ENCODE assay signal across 25 cellular contexts in genomic region chr1:10854856-10855459, GRCh38. TPM values are rescaled to one million over a fixed set of nuclear protein-coding genes. Genes with fewer than 3 reads are reported as not detected.
A peak's percentile ranks its signal among the peaks of the same experiment; 100 is the strongest.
DNase-seq lines count a peak whose midpoint lies in the region; ATAC-seq and TF ChIP-seq lines count a peak whose summit lies in the region.
"Had no signal": no experiment of that assay in that cellular context is flagged by ENCODE, and none has a peak within 500 bp of the region (broad histone marks: within the 10 kb centered on the region; RNA-seq: fewer than 3 reads in every experiment).

No MANE protein-coding gene starts in this region.

- peaks cover 4% of the 10 kb centered on the region for H3K36me3 Mint-ChIP-seq in endothelial cell (ENCODE audit: low read depth, unreplicated experiment)
- H3K36me3 Mint-ChIP-seq: CD14-positive monocyte; CD4-positive, alpha-beta memory T cell; CD4-positive, CD25-positive, alpha-beta regulatory T cell; CD8-positive, alpha-beta memory T cell had no signal

- POLR2A ChIA-PET in HEK293 (lab: Yijun Ruan, JAX) = no interaction called here

- no peak for ATAC-seq in psoas muscle
- ATAC-seq: GM12878 had no signal

- H3K27ac ChIP-seq in HEK293 (ENCODE audit: extremely low read depth, low read depth, low read length) = no peak overlapping the region
- H3K27ac ChIP-seq in psoas muscle = peak overlapping the region; percentile 99
- H3K27ac ChIP-seq in skeletal muscle tissue (ENCODE audit: low read depth, low read length) = peak overlapping the region; percentile 98
- no peak overlapping the region for H3K27ac ChIP-seq in Peyer's patch
- H3K27ac ChIP-seq: BLaER1 had no signal

- no peaks in the 10 kb centered on the region for H3K9me3 ChIP-seq in HEK293 (ENCODE audit: control insufficient read depth, insufficient read depth, low read depth, low read length)
- no peaks in the 10 kb centered on the region for H3K9me3 ChIP-seq in psoas muscle
- H3K9me3 ChIP-seq in skeletal muscle tissue (ENCODE audit: control insufficient read depth in 3 of 3, low read length in 3 of 3) = peaks cover 0 to 6% (median 0%) of the 10 kb centered on the region in 3 donors
- no peaks in the 10 kb centered on the region for H3K9me3 ChIP-seq in Peyer's patch
- H3K9me3 ChIP-seq: BE2C, BLaER1 had no signal

- DNase-seq in endothelial cell (ENCODE audit: low spot score) (no peak), psoas muscle (no peak), Peyer's patch (no peak), HUDEP-2 (lab: John Stamatoyannopoulos, UW; ENCODE audit: unreplicated experiment in 76 of 76) (no peak), NCI-H2107 treated with DMSO at 0.1 percent for 48 hours (lab: John Stamatoyannopoulos, UW; ENCODE audit: unreplicated experiment) (no peak)
- DNase-seq: 8988T; ACHN; BE2C; C1 segment of cervical spinal cord; CD4-positive, alpha-beta memory T cell; CD4-positive, CD25-positive, alpha-beta regulatory T cell; CD8-positive, alpha-beta memory T cell; COR-L47; DMS 273 treated with DMSO at 0.1 percent for 48 hours; DMS153; DMS53; DMS79; DND-41; EL; GDM1 had no signal

- no peak overlapping the region for H3K4me3 ChIP-seq in HEK293 (ENCODE audit: low read depth, low read length)
- no peak overlapping the region for H3K4me3 ChIP-seq in psoas muscle
- no peak overlapping the region for H3K4me3 ChIP-seq in skeletal muscle tissue (ENCODE audit: low read length in 3 of 3)
- no peak overlapping the region for H3K4me3 ChIP-seq in Peyer's patch
- H3K4me3 ChIP-seq: BLaER1, GM12878 had no signal

- H3K9me3 Mint-ChIP-seq in endothelial cell (ENCODE audit: unreplicated experiment) = peaks cover 5% of the 10 kb centered on the region
- H3K9me3 Mint-ChIP-seq: CD4-positive, CD25-positive, alpha-beta regulatory T cell; CD8-positive, alpha-beta memory T cell had no signal

- WGBS in psoas muscle, 3 donors = 89 to 93% (median 91%) methylated on average over 10 of the region's 10 CpGs

- H3K4me3 Mint-ChIP-seq in endothelial cell (ENCODE audit: unreplicated experiment) = peak overlapping the region; percentile 31
- H3K4me3 Mint-ChIP-seq: CD14-positive monocyte; CD4-positive, alpha-beta memory T cell; CD4-positive, CD25-positive, alpha-beta regulatory T cell; CD8-positive, alpha-beta memory T cell had no signal

- H3K4me1 ChIP-seq in HEK293 (ENCODE audit: control insufficient read depth, insufficient read depth, low read length) (no peaks in the 10 kb centered on the region), psoas muscle (peaks cover 43% of the 10 kb centered on the region), skeletal muscle tissue (ENCODE audit: control insufficient read depth in 3 of 3, insufficient read depth in 3 of 3, low read length in 3 of 3) (peaks cover 35 to 61% (median 61%) of the 10 kb centered on the region in 3 donors), Peyer's patch (no peaks in the 10 kb centered on the region)
- H3K4me1 ChIP-seq: BE2C, BLaER1 had no signal

- no peak overlapping the region for H3K9ac ChIP-seq in skeletal muscle tissue (ENCODE audit: low read depth in 1 of 3, low read length in 3 of 3)
- H3K9ac ChIP-seq: BLaER1 had no signal

- no peaks in the 10 kb centered on the region for H3K27me3 ChIP-seq in psoas muscle (ENCODE audit: insufficient read depth in 3 of 3, low read length in 2 of 3)
- H3K27me3 ChIP-seq in skeletal muscle tissue (ENCODE audit: control insufficient read depth in 3 of 3, insufficient read depth in 3 of 3, low read length in 3 of 3) = no peaks in the 10 kb centered on the region
- H3K27me3 ChIP-seq in Peyer's patch = no peaks in the 10 kb centered on the region
- H3K27me3 ChIP-seq: BE2C, BLaER1 had no signal

- H3K4me1 Mint-ChIP-seq in endothelial cell (ENCODE audit: unreplicated experiment) = no peaks in the 10 kb centered on the region
- H3K4me1 Mint-ChIP-seq: CD14-positive monocyte; CD4-positive, alpha-beta memory T cell; CD4-positive, CD25-positive, alpha-beta regulatory T cell; CD8-positive, alpha-beta memory T cell had no signal

- CTCF ChIA-PET in HEK293 (lab: Yijun Ruan, JAX) = no interaction called here

- TF ChIP-seq POLR2A in Peyer's patch (IDR thresholded peaks at IDR 0.05) = no peak

- peak overlapping the region; percentile 11 for H3K27ac Mint-ChIP-seq in endothelial cell (ENCODE audit: unreplicated experiment)
- H3K27ac Mint-ChIP-seq: CD14-positive monocyte; CD4-positive, CD25-positive, alpha-beta regulatory T cell had no signal

- no peak for TF ChIP-seq CTCF in HEK293 (tag by site-specific recombination; IDR thresholded peaks at IDR 0.05)
- TF ChIP-seq CTCF in endothelial cell (IDR thresholded peaks at IDR 0.05; ENCODE audit: unreplicated experiment) = no peak
- TF ChIP-seq CTCF in psoas muscle (IDR thresholded peaks at IDR 0.05) = no peak
- TF ChIP-seq CTCF in Peyer's patch (IDR thresholded peaks at IDR 0.05) = no peak

- peaks cover 8% of the 10 kb centered on the region for H3K27me3 Mint-ChIP-seq in endothelial cell (ENCODE audit: unreplicated experiment)
- H3K27me3 Mint-ChIP-seq: CD4-positive, CD25-positive, alpha-beta regulatory T cell; CD8-positive, alpha-beta memory T cell had no signal

- H3K36me3 ChIP-seq in HEK293 (ENCODE audit: control insufficient read depth in 2 of 2, insufficient read depth in 1 of 2, low read length in 2 of 2) (no peaks in the 10 kb centered on the region), psoas muscle (ENCODE audit: insufficient read depth in 1 of 2, low read depth in 1 of 2) (no peaks in the 10 kb centered on the region), skeletal muscle tissue (ENCODE audit: control insufficient read depth in 3 of 3, insufficient read depth in 3 of 3, low read length in 3 of 3) (no peaks in the 10 kb centered on the region), Peyer's patch (no peaks in the 10 kb centered on the region)
- H3K36me3 ChIP-seq: BE2C, BLaER1 had no signal

- intact Hi-C loops in psoas muscle (cut with DNase I) = no loop called here

TF ChIP-seq in HEK293, 187 proteins besides CTCF, POLR2A, EP300 and RAD21:
- TF ChIP-seq ZNF513 (tag by site-specific recombination; IDR thresholded peaks at IDR 0.05) (peak; percentile 54; the same call in 1 of the 2 replicates), SETDB1 (IDR thresholded peaks at IDR 0.05; ENCODE audit: insufficient read length, low read length) (peak; percentile 84), ZNF362 (tag by site-specific recombination; IDR thresholded peaks at IDR 0.05) (no peak), ZNF558 (tag by site-specific recombination; IDR thresholded peaks at IDR 0.05) (0 out of 2 replicates have a peak, but pooled peaks have one; percentile 33), ZNF747 (tag by site-specific recombination; IDR thresholded peaks at IDR 0.05) (no peak)
- TF ChIP-seq, protein P1, sequence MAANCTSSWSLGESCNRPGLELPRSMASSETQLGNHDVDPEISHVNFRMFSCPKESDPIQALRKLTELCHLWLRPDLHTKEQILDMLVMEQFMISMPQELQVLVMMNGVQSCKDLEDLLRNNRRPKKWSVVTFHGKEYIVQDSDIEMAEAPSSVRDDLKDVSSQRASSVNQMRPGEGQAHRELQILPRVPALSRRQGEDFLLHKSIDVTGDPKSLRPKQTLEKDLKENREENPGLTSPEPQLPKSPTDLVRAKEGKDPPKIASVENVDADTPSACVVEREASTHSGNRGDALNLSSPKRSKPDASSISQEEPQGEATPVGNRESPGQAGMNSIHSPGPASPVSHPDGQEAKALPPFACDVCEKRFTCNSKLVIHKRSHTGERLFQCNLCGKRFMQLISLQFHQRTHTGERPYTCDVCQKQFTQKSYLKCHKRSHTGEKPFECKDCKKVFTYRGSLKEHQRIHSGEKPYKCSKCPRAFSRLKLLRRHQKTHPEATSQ (tag by site-specific recombination; IDR thresholded peaks at IDR 0.05) = peak; percentile 95

RNA-seq across cellular contexts. Expression of gene CASZ1, which starts 58.5 kb away (rescaled TPM):
- total RNA-seq in endothelial cell (ENCODE audit: unreplicated experiment) (6.3 TPM), psoas muscle (10 to 100 TPM; 53.1 to 83.3 (median 60.8) TPM), skeletal muscle tissue (26.1 TPM), Peyer's patch (100 to 1,000 TPM in 3 of 4 donors, 10 to 100 TPM in 1; 87.5 to 165 (median 137) TPM)
- polyA plus RNA-seq in psoas muscle = 10 to 100 TPM in 2 of 3 donors, 1 to 10 TPM in 1; 2.6 to 23.7 (median 11.0) TPM

Comparison
In these comparisons a context has a peak if more than half of its experiments do, and no peak if none do; other contexts are left out.
1. H3K27ac ChIP-seq: peak in psoas muscle (single experiment) and skeletal muscle tissue (single experiment); none in HEK293 (single experiment) and Peyer's patch (0 of 4).